Comparison of ENCODE assay signal across 8 cellular contexts in genomic region chrX:18425199-18426003, GRCh38. TPM values are rescaled to one million over a fixed set of nuclear protein-coding genes. Genes with fewer than 3 reads are reported as not detected.
A peak's percentile ranks its signal among the peaks of the same experiment; 100 is the strongest.
DNase-seq lines count a peak whose midpoint lies in the region; ATAC-seq and TF ChIP-seq lines count a peak whose summit lies in the region.

TSS of gene CDKL5 (plus strand) at chrX:18425608. CDS start at chrX:18507097, 81,489 bp downstream.

- WGBS in gastroesophageal sphincter (ENCODE audit: low coverage in 1 of 2), 2 donors = 20% methylated on average over 8 of the region's 79 CpGs; no CpG with 5 or more reads in 1 of the 2 donors

- H3K27ac Mint-ChIP-seq in activated naive CD4-positive, alpha-beta T cell treated with anti-CD3 and anti-CD28 coated beads, Interleukin-2, amount 10 ng/mL, durations not matched to agents 7 days and 5 days = peak within 1 kb of the TSS; percentile 76

- DNase-seq in GM03348 (ENCODE audit: low spot score) (peak; percentile 96), NB4 (ENCODE audit: low read depth) (peak; percentile 96), SK-N-DZ (ENCODE audit: low spot score) (peak; percentile 95)
- peak; percentile 97 for DNase-seq in activated naive CD4-positive, alpha-beta T cell treated with anti-CD3 and anti-CD28 coated beads, Interleukin-2, amount 10 ng/mL, durations not matched to agents 7 days and 5 days

- CTCF ChIA-PET in activated naive CD4-positive, alpha-beta T cell treated with anti-CD3 and anti-CD28 coated beads, Interleukin-2, amount 10 ng/mL, durations not matched to agents 7 days and 5 days (lab: Charles Lee) = no interaction called here

- H3K36me3 ChIP-seq in gastroesophageal sphincter = no peaks in the 10 kb centered on the region
- no peaks in the 10 kb centered on the region for H3K36me3 ChIP-seq in neuron (ENCODE audit: insufficient read depth, low read length)
- H3K36me3 ChIP-seq in stomach smooth muscle (ENCODE audit: control insufficient read depth in 2 of 2, insufficient read depth in 2 of 2, low read length in 2 of 2) = no peaks in the 10 kb centered on the region

- no peak for TF ChIP-seq EP300 in gastroesophageal sphincter (IDR thresholded peaks at IDR 0.05)

- peaks cover 13% of the 10 kb centered on the region for H3K4me1 Mint-ChIP-seq in activated naive CD4-positive, alpha-beta T cell treated with anti-CD3 and anti-CD28 coated beads, Interleukin-2, amount 10 ng/mL, durations not matched to agents 7 days and 5 days

- H3K27ac ChIP-seq in gastroesophageal sphincter (peak within 1 kb of the TSS; percentile 51 to 85 (median 80)), stomach smooth muscle (ENCODE audit: low read length) (no peak within 1 kb of the TSS)

- no peaks in the 10 kb centered on the region for H3K9me3 ChIP-seq in gastroesophageal sphincter
- no peaks in the 10 kb centered on the region for H3K9me3 ChIP-seq in neuron (ENCODE audit: low read length)
- no peaks in the 10 kb centered on the region for H3K9me3 ChIP-seq in stomach smooth muscle (ENCODE audit: control insufficient read depth in 2 of 2, low read length in 2 of 2)

- H3K4me1 ChIP-seq in gastroesophageal sphincter (peaks cover 0 to 8% (median 0%) of the 10 kb centered on the region in 3 donors), neuron (ENCODE audit: insufficient read depth, low read length) (peaks cover 18% of the 10 kb centered on the region), stomach smooth muscle (ENCODE audit: control insufficient read depth, insufficient read depth, low read length) (no peaks in the 10 kb centered on the region)

- no peaks in the 10 kb centered on the region for H3K9me3 Mint-ChIP-seq in activated naive CD4-positive, alpha-beta T cell treated with anti-CD3 and anti-CD28 coated beads, Interleukin-2, amount 10 ng/mL, durations not matched to agents 7 days and 5 days

- ATAC-seq in HG02571 (IDR thresholded peaks at IDR 0.05; ENCODE audit: unreplicated experiment) = peak; percentile 92
- peak; percentile 97 for ATAC-seq in gastroesophageal sphincter

- peak within 1 kb of the TSS; percentile 42 to 63 for H3K9ac ChIP-seq in stomach smooth muscle (ENCODE audit: low read length in 2 of 2)

- TF ChIP-seq CTCF in NB4 (IDR thresholded peaks at IDR 0.05; ENCODE audit: low read depth, low read length) = no peak
- TF ChIP-seq CTCF in gastroesophageal sphincter (IDR thresholded peaks at IDR 0.05) = no peak

- H3K4me3 Mint-ChIP-seq in activated naive CD4-positive, alpha-beta T cell treated with anti-CD3 and anti-CD28 coated beads, Interleukin-2, amount 10 ng/mL, durations not matched to agents 7 days and 5 days = peak within 1 kb of the TSS; percentile 86

- H3K36me3 Mint-ChIP-seq in activated naive CD4-positive, alpha-beta T cell treated with anti-CD3 and anti-CD28 coated beads, Interleukin-2, amount 10 ng/mL, durations not matched to agents 7 days and 5 days = no peaks in the 10 kb centered on the region

- no peaks in the 10 kb centered on the region for H3K27me3 ChIP-seq in gastroesophageal sphincter
- peaks cover 2% of the 10 kb centered on the region for H3K27me3 ChIP-seq in neuron (ENCODE audit: insufficient read depth, low read length)
- no peaks in the 10 kb centered on the region for H3K27me3 ChIP-seq in stomach smooth muscle (ENCODE audit: control insufficient read depth in 1 of 2, insufficient read depth in 2 of 2, low read length in 2 of 2)

- H3K4me3 ChIP-seq in NB4 (ENCODE audit: low read depth, low read length) = peak within 1 kb of the TSS; percentile 65
- peak within 1 kb of the TSS; percentile 84 to 94 for H3K4me3 ChIP-seq in gastroesophageal sphincter
- peak within 1 kb of the TSS; percentile 54 for H3K4me3 ChIP-seq in neuron (ENCODE audit: low read length)
- H3K4me3 ChIP-seq in stomach smooth muscle (ENCODE audit: low read length in 2 of 2) = peak within 1 kb of the TSS; percentile 71 to 79

- no peak for TF ChIP-seq POLR2A in NB4 (IDR thresholded peaks at IDR 0.05; ENCODE audit: extremely low read depth, insufficient read length)
- TF ChIP-seq POLR2A in gastroesophageal sphincter (IDR thresholded peaks at IDR 0.05) = peak in 1 of 2 donors; percentile 45

- H3K27me3 Mint-ChIP-seq in activated naive CD4-positive, alpha-beta T cell treated with anti-CD3 and anti-CD28 coated beads, Interleukin-2, amount 10 ng/mL, durations not matched to agents 7 days and 5 days = peaks cover 8% of the 10 kb centered on the region

- H2AFZ ChIP-seq in neuron (ENCODE audit: low read depth, low read length) = peak within 1 kb of the TSS; percentile 73

RNA-seq across cellular contexts. Expression of gene CDKL5, which starts in this region (rescaled TPM):
- 1.0 and 1.6 TPM in 2 replicates for polyA plus RNA-seq in SK-N-DZ (2014; cell fraction: cytosol; rRNA removed)
- polyA plus RNA-seq in SK-N-DZ (2014; cell fraction: nucleus; rRNA removed) = 2.0 and 3.9 TPM in 2 replicates
- total RNA-seq in gastroesophageal sphincter = 1 to 10 TPM; 5.3 to 9.7 (median 8.6) TPM
